Comparison of ENCODE assay signal across 17 cellular contexts in the genomic region with DNA sequence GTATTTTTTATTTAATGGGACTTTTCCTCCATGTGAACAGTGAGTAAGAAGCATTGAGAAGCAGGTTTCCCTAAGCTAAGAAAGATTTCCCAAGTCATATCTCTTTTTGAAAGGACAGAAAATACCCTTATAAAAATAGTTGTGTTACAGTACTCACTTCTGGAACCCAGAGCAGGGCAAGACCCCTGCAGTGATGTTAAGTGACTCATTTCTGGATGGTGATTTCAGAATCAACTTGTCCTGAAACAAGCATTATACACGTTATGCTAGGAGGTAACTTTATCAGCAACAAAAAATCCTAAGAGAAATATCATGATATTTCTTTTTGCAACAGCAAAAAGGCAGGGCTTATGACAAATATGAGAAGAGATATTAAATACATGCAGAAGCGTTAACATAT.
DNase-seq lines count a peak whose midpoint lies in the region; ATAC-seq lines count a peak whose summit lies in the region.
"Had no signal": no experiment of that assay in that cellular context is flagged by ENCODE, and none has a peak within 500 bp of the region (broad histone marks: within the 10 kb centered on the region; RNA-seq: fewer than 3 reads in every experiment).

No MANE protein-coding gene starts in this region.

- DNase-seq in HUDEP-2 (lab: John Stamatoyannopoulos, UW; ENCODE audit: unreplicated experiment in 76 of 76) (no peak), NCI-H1694 treated with DMSO at 0.1 percent for 48 hours (lab: John Stamatoyannopoulos, UW) (no peak)
- DNase-seq: Calu3, hippocampal formation, left colon, NCI-H1436 treated with DMSO at 0.1 percent for 48 hours, NCI-H446 treated with DMSO at 0.1 percent for 48 hours, posterior cingulate gyrus, spleen, SW 1271 had no signal

- no peak overlapping the region for H3K27ac Mint-ChIP-seq in activated T-helper 17 cell treated with anti-CD3 and anti-CD28 coated beads, Interleukin-2, amount 50 U/mL, for 72 hours
- H3K27ac Mint-ChIP-seq: activated naive CD4-positive, alpha-beta T cell treated with anti-CD3 and anti-CD28 coated beads, Interleukin-2, amount 50 U/mL, for 72 hours had no signal

- no peak overlapping the region for H3K4me3 Mint-ChIP-seq in activated T-helper 17 cell treated with anti-CD3 and anti-CD28 coated beads, Interleukin-2, amount 50 U/mL, for 72 hours

- H3K36me3 Mint-ChIP-seq in activated T-helper 17 cell treated with anti-CD3 and anti-CD28 coated beads, Interleukin-2, amount 50 U/mL, for 72 hours (ENCODE audit: low read depth): no peaks in the 10 kb centered on the region
- H3K36me3 Mint-ChIP-seq: activated naive CD4-positive, alpha-beta T cell treated with anti-CD3 and anti-CD28 coated beads, Interleukin-2, amount 50 U/mL, for 72 hours had no signal

- H3K27me3 Mint-ChIP-seq in activated T-helper 17 cell treated with anti-CD3 and anti-CD28 coated beads, Interleukin-2, amount 50 U/mL, for 72 hours: no peaks in the 10 kb centered on the region

- ATAC-seq in GM18502 (IDR thresholded peaks at IDR 0.05; ENCODE audit: poor library complexity, unreplicated experiment): peak; percentile 90
- ATAC-seq in GM19463 (IDR thresholded peaks at IDR 0.05; ENCODE audit: unreplicated experiment): peak; percentile 83
- ATAC-seq in HG02870 (IDR thresholded peaks at IDR 0.05; ENCODE audit: unreplicated experiment): peak; percentile 91
- peak; percentile 95 for ATAC-seq in HG03565 (IDR thresholded peaks at IDR 0.05; ENCODE audit: unreplicated experiment)
- no peak for ATAC-seq in activated T-helper 17 cell treated with anti-CD3 and anti-CD28 coated beads, Interleukin-2, amount 50 U/mL, for 72 hours (replicated peaks)
- ATAC-seq in HG03457 (IDR thresholded peaks at IDR 0.05; ENCODE audit: unreplicated experiment): no peak
- ATAC-seq: activated naive CD4-positive, alpha-beta T cell treated with anti-CD3 and anti-CD28 coated beads, Interleukin-2, amount 50 U/mL, for 72 hours; left colon had no signal

- H3K4me1 Mint-ChIP-seq in activated T-helper 17 cell treated with anti-CD3 and anti-CD28 coated beads, Interleukin-2, amount 50 U/mL, for 72 hours: no peaks in the 10 kb centered on the region

- peaks cover 17% of the 10 kb centered on the region for H3K9me3 Mint-ChIP-seq in activated T-helper 17 cell treated with anti-CD3 and anti-CD28 coated beads, Interleukin-2, amount 50 U/mL, for 72 hours

Comparison
In these comparisons a context has a peak if more than half of its experiments do, and no peak if none do; other contexts are left out.
1. ATAC-seq: peak in GM18502 (single experiment), GM19463 (single experiment), HG02870 (single experiment) and HG03565 (single experiment); none in activated T-helper 17 cell treated with anti-CD3 and anti-CD28 coated beads, Interleukin-2, amount 50 U/mL, for 72 hours (single experiment) and HG03457 (single experiment).